In genomic region chr12:14664434-14665023, GRCh38 we compare ENCODE assay signal across 8 cellular contexts. TPM values are rescaled to one million over a fixed set of nuclear protein-coding genes. Genes with fewer than 3 reads are reported as not detected.
DNase-seq lines count a peak whose midpoint lies in the region; ATAC-seq and TF ChIP-seq lines count a peak whose summit lies in the region.

No MANE protein-coding gene starts in this region.

- H3K9me3 ChIP-seq in HCT116 (ENCODE audit: control insufficient read depth in 1 of 2, insufficient read depth in 1 of 2, low read depth in 1 of 2, low read length in 2 of 2) (no peaks in the 10 kb centered on the region), testis (no peaks in the 10 kb centered on the region)

- POLR2A ChIA-PET in HCT116 (lab: Charles Lee) = no interaction called here

- no peaks in the 10 kb centered on the region for H3K79me2 ChIP-seq in HCT116 (ENCODE audit: insufficient read depth, low read length)

- no peak overlapping the region for H3K4me3 ChIP-seq in HCT116 (replicated peaks in 1 of 2; ENCODE audit: low read depth in 1 of 2, low read length in 2 of 2)
- no peak overlapping the region for H3K4me3 ChIP-seq in astrocyte of the cerebellum (ENCODE audit: low read depth, low read length)
- peak overlapping the region in 1 of 2 donors; percentile 30 for H3K4me3 ChIP-seq in testis

- 51 to 57% methylated on average over 7 of the region's 7 CpGs for WGBS in testis, 2 donors

- no peaks in the 10 kb centered on the region for H3K4me1 ChIP-seq in HCT116 (ENCODE audit: control insufficient read depth in 1 of 2, insufficient read depth in 2 of 2, low read length in 2 of 2)
- H3K4me1 ChIP-seq in testis = no peaks in the 10 kb centered on the region

- H3K4me2 ChIP-seq in HCT116 (ENCODE audit: low read length) = no peak overlapping the region

- no peaks in the 10 kb centered on the region for H3K36me3 ChIP-seq in HCT116 (ENCODE audit: control insufficient read depth in 1 of 2, insufficient read depth in 2 of 2, low read length in 2 of 2)
- no peaks in the 10 kb centered on the region for H3K36me3 ChIP-seq in testis (ENCODE audit: low read depth, missing control alignments)

- DNase-seq in DMS79 (lab: John Stamatoyannopoulos, UW) (peak; percentile 7), HCT116 (ENCODE audit: low read depth, low spot score) (peak; percentile 37), NCI-H526 treated with DMSO at 0.1 percent for 48 hours (lab: John Stamatoyannopoulos, UW) (peak; percentile 70), astrocyte of the cerebellum (ENCODE audit: low read depth) (no peak), iris pigment epithelial cell (ENCODE audit: low read depth) (peak; percentile 51), testis (peak; percentile 41)
- no peak for DNase-seq in activated effector memory CD4-positive, alpha-beta T cell treated with anti-CD3 and anti-CD28 coated beads, Interleukin-2, amount 50 U/mL, for 16 hours

- H2AFZ ChIP-seq in HCT116 (ENCODE audit: low read depth, low read length, poor library complexity, severe bottlenecking) = no peak overlapping the region

- TF ChIP-seq RAD21 in HCT116 (IDR thresholded peaks at IDR 0.05; ENCODE audit: low read depth) = peak; percentile 84

- H3K9me2 ChIP-seq in HCT116 (ENCODE audit: insufficient read depth) = no peaks in the 10 kb centered on the region

- peak; percentile 75 for ATAC-seq in HCT116
- ATAC-seq in GM19324 (IDR thresholded peaks at IDR 0.05; ENCODE audit: low FRiP score, unreplicated experiment) = no peak

- no peaks in the 10 kb centered on the region for H4K20me1 ChIP-seq in HCT116 (ENCODE audit: insufficient read depth)

- in situ Hi-C loops in astrocyte of the cerebellum (cut with HindIII; ENCODE audit: low sequenced_read_pairs) = loop anchor here (5.0 kb wide), 1 partner anchor 427 kb away; no protein-coding TSS in a partner anchor

- TF ChIP-seq POLR2A in HCT116 (IDR thresholded peaks at IDR 0.05; ENCODE audit: borderline replicate concordance, extremely low read depth, insufficient read depth, insufficient read length) (no peak), testis (IDR thresholded peaks at IDR 0.05) (no peak)

- intact Hi-C loops in HCT116 (cut with micrococcal nuclease) = loop anchor here (1.0 to 2.0 kb wide), 4 partner anchors 34 to 478 kb away; no protein-coding TSS in a partner anchor
- intact Hi-C loops in testis (cut with DNase I; ENCODE audit: low total_unique reads) = no loop called here

- RAD21 ChIA-PET in HCT116 (lab: Charles Lee; ENCODE audit: low non-redundant PET in 1 of 2, low total read pairs in 2 of 2, uncharacterized antibody in 2 of 2, unreplicated experiment in 2 of 2) = no interaction called here

- TF ChIP-seq CTCF in HCT116 (IDR thresholded peaks at IDR 0.05 in 2 of 3, conservative IDR thresholded peaks at IDR 0.05 in 1 of 3; ENCODE audit: borderline replicate concordance in 1 of 3, insufficient read depth in 1 of 3, low read depth in 2 of 3, low read length in 2 of 3) = peak; percentile 42 to 78 (median 68); a peak in 5 of 6 replicates
- TF ChIP-seq CTCF in astrocyte of the cerebellum (IDR thresholded peaks at IDR 0.05; ENCODE audit: low read depth, low read length, missing control alignments) = peak; percentile 43
- peak; percentile 53 to 58 (median 56) for TF ChIP-seq CTCF in testis (IDR thresholded peaks at IDR 0.05)

- H3K27me3 ChIP-seq in HCT116 (ENCODE audit: insufficient read depth, low read length) = no peaks in the 10 kb centered on the region
- no peaks in the 10 kb centered on the region for H3K27me3 ChIP-seq in testis

- CTCF ChIA-PET in HCT116 (lab: Charles Lee) = interaction anchor here (1.2 to 1.8 kb wide), 3 partner anchors 92 to 426 kb away, joined by 4 to 6 read pairs (median 4); no protein-coding TSS in a partner anchor

- H3K9ac ChIP-seq in HCT116 (ENCODE audit: low read length) = no peak overlapping the region

- H3K27ac ChIP-seq in HCT116 (ENCODE audit: low read depth, low read length) (no peak overlapping the region), testis (no peak overlapping the region)

- no TSS peak for BruUV-seq in HCT116 (replicated peaks; lab: Mats Ljungman, UMichigan)

TF ChIP-seq in HCT116, 20 proteins besides CTCF, POLR2A, EP300 and RAD21:
- TF ChIP-seq TCF7L2 (IDR thresholded peaks at IDR 0.05; ENCODE audit: borderline replicate concordance, extremely low read depth, insufficient read depth, insufficient read length) = no peak
- TF ChIP-seq EGR1 (IDR thresholded peaks at IDR 0.05; ENCODE audit: low read depth) = no peak
- TF ChIP-seq ELF1 (IDR thresholded peaks at IDR 0.05; ENCODE audit: borderline replicate concordance, low read depth) = no peak
- no peak for TF ChIP-seq MAX (IDR thresholded peaks at IDR 0.05)
- no peak for TF ChIP-seq SIN3A (IDR thresholded peaks at IDR 0.05; ENCODE audit: low read depth)
- TF ChIP-seq REST (IDR thresholded peaks at IDR 0.05; ENCODE audit: low read depth) = no peak
- TF ChIP-seq YY1 (IDR thresholded peaks at IDR 0.05; ENCODE audit: extremely low read depth, insufficient replicate concordance, low read depth, low read length) = no peak
- TF ChIP-seq ATF3 (IDR thresholded peaks at IDR 0.05) = no peak
- TF ChIP-seq SRF (IDR thresholded peaks at IDR 0.05; ENCODE audit: low read depth) = no peak
- no peak for TF ChIP-seq POLR2AphosphoS5 (IDR thresholded peaks at IDR 0.05; ENCODE audit: low read depth, low read length)
- no peak for TF ChIP-seq ZFX (IDR thresholded peaks at IDR 0.05)

RNA-seq across cellular contexts. Expression of gene GUCY2C, which starts 31.9 kb away (rescaled TPM):
- total RNA-seq in HCT116 (2021; ENCODE audit: unreplicated experiment) (not detected), testis (under 1 TPM; 0.12 to 0.39 TPM)
- not detected in 2 replicates for polyA plus RNA-seq in HCT116 (2012)
- 0.15 TPM for polyA plus RNA-seq in testis (ENCODE audit: insufficient read depth, low read depth, low replicate concordance)

Comparison
In these comparisons a context has a peak if more than half of its experiments do, and no peak if none do; other contexts are left out.
1. DNase-seq: peak in DMS79 (single experiment), HCT116 (single experiment), NCI-H526 treated with DMSO at 0.1 percent for 48 hours (single experiment), iris pigment epithelial cell (single experiment) and testis (single experiment); none in astrocyte of the cerebellum (single experiment) and activated effector memory CD4-positive, alpha-beta T cell treated with anti-CD3 and anti-CD28 coated beads, Interleukin-2, amount 50 U/mL, for 16 hours (single experiment).
2. Peak in every context shown above with its lines, with median percentiles within 50 percentile points of each other: CTCF ChIP-seq.